Comparison of ENCODE assay signal across 37 cellular contexts in genomic region chr22:19090183-19090582, GRCh38. TPM values are rescaled to one million over a fixed set of nuclear protein-coding genes. Genes with fewer than 3 reads are reported as not detected.
"Had no signal": no experiment of that assay in that cellular context is flagged by ENCODE, and none has a peak within 500 bp of the region (broad histone marks: within the 10 kb centered on the region; RNA-seq: fewer than 3 reads in every experiment).

No MANE protein-coding gene starts in this region.

- H3K9me3 ChIP-seq: ascending aorta had no signal

- H3K4me3 ChIP-seq: ascending aorta, cardiac muscle cell had no signal

- DNase-seq: activated CD4-positive, alpha-beta memory T cell treated with anti-CD3 and anti-CD28 coated beads, Interleukin-2, amount 10 ng/mL, durations not matched to agents 7 days and 5 days; activated CD4-positive, alpha-beta T cell treated with anti-CD3 and anti-CD28 coated beads for 1 hour; activated CD4-positive, alpha-beta T cell treated with anti-CD3 and anti-CD28 coated beads for 36 hours; activated CD4-positive, alpha-beta T cell treated with anti-CD3 and anti-CD28 coated beads for 48 hours; activated CD4-positive, alpha-beta T cell treated with anti-CD3 and anti-CD28 coated beads, Interleukin-2, amount 10 ng/mL, durations not matched to agents 7 days and 5 days; activated CD4-positive, alpha-beta T cell treated with anti-CD3 and anti-CD28 coated beads, Interleukin-2, amount 50 U/mL, for 48 hours; activated CD4-positive, CD25-positive, alpha-beta regulatory T cell; activated CD8-positive, alpha-beta memory T cell treated with anti-CD3 and anti-CD28 coated beads for 24 hours; activated CD8-positive, alpha-beta memory T cell treated with anti-CD3 and anti-CD28 coated beads, Interleukin-2, amount 10 ng/mL, durations not matched to agents 7 days and 5 days; activated CD8-positive, alpha-beta T cell treated with anti-CD3 and anti-CD28 coated beads, Interleukin-2, amount 10 ng/mL, durations not matched to agents 7 days and 5 days; activated effector memory CD4-positive, alpha-beta T cell treated with Interleukin-2 at 50 U/mL for 16 hours; activated gamma-delta T cell; activated naive CD4-positive, alpha-beta T cell treated with anti-CD3 and anti-CD28 coated beads, Interleukin-2, amount 10 ng/mL, durations not matched to agents 7 days and 5 days; activated naive CD4-positive, alpha-beta T cell treated with Interleukin-2 at 50 U/mL for 16 hours; activated naive CD8-positive, alpha-beta T cell treated with anti-CD3 and anti-CD28 coated beads, Interleukin-2, amount 10 ng/mL, durations not matched to agents 7 days and 5 days; activated naive CD8-positive, alpha-beta T cell treated with anti-CD3 and anti-CD28 coated beads, Interleukin-2, amount 50 U/mL, for 24 hours; activated T-cell treated with anti-CD3 and anti-CD28 coated beads, Interleukin-2, amount 50 U/mL, for 24 hours; activated T-cell treated with anti-CD3 and anti-CD28 coated beads, Interleukin-2, amount 50 U/mL, for 48 hours; amygdala; anterior cingulate cortex; caudate nucleus; T-helper 1 cell; T-helper 2 cell; T-helper 9 cell; WERI-Rb-1 had no signal

- H3K27ac Mint-ChIP-seq: activated CD4-positive, alpha-beta memory T cell treated with anti-CD3 and anti-CD28 coated beads, Interleukin-2, amount 10 ng/mL, durations not matched to agents 7 days and 5 days; activated CD4-positive, alpha-beta T cell treated with anti-CD3 and anti-CD28 coated beads for 36 hours; activated CD4-positive, alpha-beta T cell treated with anti-CD3 and anti-CD28 coated beads, Interleukin-2, amount 10 ng/mL, durations not matched to agents 7 days and 5 days; activated CD8-positive, alpha-beta memory T cell treated with anti-CD3 and anti-CD28 coated beads, Interleukin-2, amount 10 ng/mL, durations not matched to agents 7 days and 5 days; activated CD8-positive, alpha-beta T cell treated with anti-CD3 and anti-CD28 coated beads, Interleukin-2, amount 10 ng/mL, durations not matched to agents 7 days and 5 days; activated naive CD4-positive, alpha-beta T cell treated with anti-CD3 and anti-CD28 coated beads, Interleukin-2, amount 10 ng/mL, durations not matched to agents 7 days and 5 days; activated naive CD8-positive, alpha-beta T cell; activated naive CD8-positive, alpha-beta T cell treated with anti-CD3 and anti-CD28 coated beads, Interleukin-2, amount 10 ng/mL, durations not matched to agents 7 days and 5 days; activated naive CD8-positive, alpha-beta T cell treated with anti-CD3 and anti-CD28 coated beads, Interleukin-2, amount 50 U/mL, for 24 hours; activated T-cell treated with anti-CD3 and anti-CD28 coated beads, Interleukin-2, amount 50 U/mL, for 24 hours; activated T-helper 2 cell treated with anti-CD3 and anti-CD28 coated beads, Interferon-gamma antibody, Interleukin-2, Interleukin-4, amounts not matched to agents 10 μg/mL and 5 μg/mL and 100 μg/mL, durations not matched to agents 14 hours and 24 hours and 36 hours; T-helper 1 cell treated with Interleukin-12 subunit alpha and Interleukin-12 subunit beta and Interleukin-4 antibody, amounts not matched to agents 30 μg/mL and 1 μg/mL, for 36 hours; T-helper 2 cell treated with Interferon-gamma antibody and Interleukin-4, amounts not matched to agents 5 μg/mL and 100 μg/mL, for 36 hours; WTC11 had no signal

- ATAC-seq: activated CD4-positive, alpha-beta T cell treated with anti-CD3 and anti-CD28 coated beads for 36 hours; activated CD4-positive, CD25-positive, alpha-beta regulatory T cell treated with anti-CD3 and anti-CD28 coated beads, Interleukin-2, amount 50 U/mL, for 24 hours; activated CD8-positive, alpha-beta memory T cell treated with anti-CD3 and anti-CD28 coated beads, Interleukin-2, amount 10 ng/mL, durations not matched to agents 7 days and 5 days; activated CD8-positive, alpha-beta T cell treated with anti-CD3 and anti-CD28 coated beads, Interleukin-2, amount 10 ng/mL, durations not matched to agents 7 days and 5 days; activated naive CD8-positive, alpha-beta T cell treated with anti-CD3 and anti-CD28 coated beads, Interleukin-2, amount 50 U/mL, for 24 hours; WTC11 had no signal

- H3K27me3 Mint-ChIP-seq: activated CD4-positive, alpha-beta memory T cell treated with anti-CD3 and anti-CD28 coated beads, Interleukin-2, amount 10 ng/mL, durations not matched to agents 7 days and 5 days; activated CD4-positive, alpha-beta T cell treated with anti-CD3 and anti-CD28 coated beads for 36 hours; activated CD4-positive, alpha-beta T cell treated with anti-CD3 and anti-CD28 coated beads, Interleukin-2, amount 10 ng/mL, durations not matched to agents 7 days and 5 days; activated CD8-positive, alpha-beta memory T cell treated with anti-CD3 and anti-CD28 coated beads, Interleukin-2, amount 10 ng/mL, durations not matched to agents 7 days and 5 days; activated naive CD4-positive, alpha-beta T cell treated with anti-CD3 and anti-CD28 coated beads, Interleukin-2, amount 10 ng/mL, durations not matched to agents 7 days and 5 days; activated naive CD8-positive, alpha-beta T cell; activated naive CD8-positive, alpha-beta T cell treated with anti-CD3 and anti-CD28 coated beads, Interleukin-2, amount 10 ng/mL, durations not matched to agents 7 days and 5 days; activated naive CD8-positive, alpha-beta T cell treated with anti-CD3 and anti-CD28 coated beads, Interleukin-2, amount 50 U/mL, for 24 hours; activated T-cell treated with anti-CD3 and anti-CD28 coated beads, Interleukin-2, amount 50 U/mL, for 24 hours; brain had no signal

- H3K4me1 ChIP-seq: ascending aorta had no signal

- H3K4me3 Mint-ChIP-seq: activated CD4-positive, alpha-beta memory T cell treated with anti-CD3 and anti-CD28 coated beads, Interleukin-2, amount 10 ng/mL, durations not matched to agents 7 days and 5 days; activated CD4-positive, alpha-beta T cell treated with anti-CD3 and anti-CD28 coated beads for 36 hours; activated CD4-positive, alpha-beta T cell treated with anti-CD3 and anti-CD28 coated beads, Interleukin-2, amount 10 ng/mL, durations not matched to agents 7 days and 5 days; activated CD8-positive, alpha-beta memory T cell treated with anti-CD3 and anti-CD28 coated beads, Interleukin-2, amount 10 ng/mL, durations not matched to agents 7 days and 5 days; activated CD8-positive, alpha-beta T cell treated with anti-CD3 and anti-CD28 coated beads, Interleukin-2, amount 10 ng/mL, durations not matched to agents 7 days and 5 days; activated naive CD4-positive, alpha-beta T cell treated with anti-CD3 and anti-CD28 coated beads, Interleukin-2, amount 10 ng/mL, durations not matched to agents 7 days and 5 days; activated naive CD8-positive, alpha-beta T cell; activated naive CD8-positive, alpha-beta T cell treated with anti-CD3 and anti-CD28 coated beads, Interleukin-2, amount 10 ng/mL, durations not matched to agents 7 days and 5 days; activated naive CD8-positive, alpha-beta T cell treated with anti-CD3 and anti-CD28 coated beads, Interleukin-2, amount 50 U/mL, for 24 hours; activated T-cell treated with anti-CD3 and anti-CD28 coated beads, Interleukin-2, amount 50 U/mL, for 24 hours; brain; T-helper 1 cell treated with Interleukin-12 subunit alpha and Interleukin-12 subunit beta and Interleukin-4 antibody, amounts not matched to agents 30 μg/mL and 1 μg/mL, for 36 hours; T-helper 2 cell treated with Interferon-gamma antibody and Interleukin-4, amounts not matched to agents 5 μg/mL and 100 μg/mL, for 36 hours; WTC11 had no signal

- H3K27me3 ChIP-seq: ascending aorta, cardiac muscle cell had no signal

- H3K27ac ChIP-seq: ascending aorta, cardiac muscle cell, WERI-Rb-1 had no signal

- H3K9me3 Mint-ChIP-seq: activated CD4-positive, alpha-beta memory T cell treated with anti-CD3 and anti-CD28 coated beads, Interleukin-2, amount 10 ng/mL, durations not matched to agents 7 days and 5 days; activated CD4-positive, alpha-beta T cell treated with anti-CD3 and anti-CD28 coated beads, Interleukin-2, amount 10 ng/mL, durations not matched to agents 7 days and 5 days; activated naive CD4-positive, alpha-beta T cell treated with anti-CD3 and anti-CD28 coated beads, Interleukin-2, amount 10 ng/mL, durations not matched to agents 7 days and 5 days; activated naive CD8-positive, alpha-beta T cell treated with anti-CD3 and anti-CD28 coated beads, Interleukin-2, amount 10 ng/mL, durations not matched to agents 7 days and 5 days; activated naive CD8-positive, alpha-beta T cell treated with anti-CD3 and anti-CD28 coated beads, Interleukin-2, amount 50 U/mL, for 24 hours; activated T-cell treated with anti-CD3 and anti-CD28 coated beads, Interleukin-2, amount 50 U/mL, for 24 hours; activated T-helper 2 cell treated with anti-CD3 and anti-CD28 coated beads, Interferon-gamma antibody, Interleukin-2, Interleukin-4, amounts not matched to agents 10 μg/mL and 5 μg/mL and 100 μg/mL, durations not matched to agents 14 hours and 24 hours and 36 hours; T-helper 1 cell treated with Interleukin-12 subunit alpha and Interleukin-12 subunit beta and Interleukin-4 antibody, amounts not matched to agents 30 μg/mL and 1 μg/mL, for 36 hours; T-helper 2 cell treated with Interferon-gamma antibody and Interleukin-4, amounts not matched to agents 5 μg/mL and 100 μg/mL, for 36 hours had no signal

RNA-seq across cellular contexts. Expression of gene TSSK2, which starts 40.9 kb away (rescaled TPM):
- total RNA-seq: activated CD4-positive, alpha-beta memory T cell treated with anti-CD3 and anti-CD28 coated beads, Interleukin-2, amount 10 ng/mL, durations not matched to agents 7 days and 5 days; activated CD4-positive, alpha-beta T cell treated with anti-CD3 and anti-CD28 coated beads for 36 hours; activated CD4-positive, alpha-beta T cell treated with anti-CD3 and anti-CD28 coated beads, Interleukin-2, amount 10 ng/mL, durations not matched to agents 7 days and 5 days; activated CD8-positive, alpha-beta memory T cell treated with anti-CD3 and anti-CD28 coated beads, Interleukin-2, amount 10 ng/mL, durations not matched to agents 7 days and 5 days; activated CD8-positive, alpha-beta T cell treated with anti-CD3 and anti-CD28 coated beads, Interleukin-2, amount 10 ng/mL, durations not matched to agents 7 days and 5 days; activated naive CD8-positive, alpha-beta T cell treated with anti-CD3 and anti-CD28 coated beads, Interleukin-2, amount 10 ng/mL, durations not matched to agents 7 days and 5 days; activated T-helper 2 cell treated with anti-CD3 and anti-CD28 coated beads, Interferon-gamma antibody, Interleukin-2, Interleukin-4, amounts not matched to agents 10 μg/mL and 5 μg/mL and 100 μg/mL, durations not matched to agents 14 hours and 24 hours and 36 hours; ascending aorta; bronchial epithelial cell; cardiac muscle cell; cerebellum; WTC11 had no signal
- polyA plus RNA-seq: cardiac muscle cell had no signal

RNA-seq across cellular contexts. Expression of gene GSC2, which starts 59.9 kb away (rescaled TPM):
- total RNA-seq: activated CD4-positive, alpha-beta memory T cell treated with anti-CD3 and anti-CD28 coated beads, Interleukin-2, amount 10 ng/mL, durations not matched to agents 7 days and 5 days; activated CD4-positive, alpha-beta T cell treated with anti-CD3 and anti-CD28 coated beads for 36 hours; activated CD4-positive, alpha-beta T cell treated with anti-CD3 and anti-CD28 coated beads, Interleukin-2, amount 10 ng/mL, durations not matched to agents 7 days and 5 days; activated CD8-positive, alpha-beta memory T cell treated with anti-CD3 and anti-CD28 coated beads, Interleukin-2, amount 10 ng/mL, durations not matched to agents 7 days and 5 days; activated CD8-positive, alpha-beta T cell treated with anti-CD3 and anti-CD28 coated beads, Interleukin-2, amount 10 ng/mL, durations not matched to agents 7 days and 5 days; activated naive CD8-positive, alpha-beta T cell treated with anti-CD3 and anti-CD28 coated beads, Interleukin-2, amount 10 ng/mL, durations not matched to agents 7 days and 5 days; activated T-helper 2 cell treated with anti-CD3 and anti-CD28 coated beads, Interferon-gamma antibody, Interleukin-2, Interleukin-4, amounts not matched to agents 10 μg/mL and 5 μg/mL and 100 μg/mL, durations not matched to agents 14 hours and 24 hours and 36 hours; ascending aorta; bronchial epithelial cell; cardiac muscle cell; cerebellum had no signal
- polyA plus RNA-seq: adipose tissue, cardiac muscle cell had no signal
